In genomic region chr14:68312300-68312699, GRCh38 we compare ENCODE assay signal across 13 cellular contexts.
"Had no signal": no experiment of that assay in that cellular context is flagged by ENCODE, and none has a peak within 500 bp of the region (broad histone marks: within the 10 kb centered on the region; RNA-seq: fewer than 3 reads in every experiment).

No MANE protein-coding gene starts in this region.

- H3K9me3 ChIP-seq: ovary, SK-N-SH had no signal

- H3K27me3 ChIP-seq: dorsolateral prefrontal cortex, ovary had no signal

- ATAC-seq: left lobe of liver, WTC11 had no signal

- DNase-seq: activated CD4-positive, alpha-beta T cell treated with anti-CD3 and anti-CD28 coated beads, Interleukin-2, amount 10 ng/mL, durations not matched to agents 24 days and 14 days; activated CD8-positive, alpha-beta memory T cell treated with anti-CD3 and anti-CD28 coated beads for 24 hours; dorsolateral prefrontal cortex; foreskin melanocyte; head of caudate nucleus; ovary; retina; SK-N-SH had no signal

- H3K27ac Mint-ChIP-seq: activated CD4-positive, alpha-beta T cell treated with anti-CD3 and anti-CD28 coated beads, Interleukin-2, amount 10 ng/mL, durations not matched to agents 24 days and 14 days; activated naive CD4-positive, alpha-beta T cell treated with anti-CD3 and anti-CD28 coated beads, Interleukin-2, amount 50 U/mL, for 24 hours; type B pancreatic cell; WTC11 had no signal

- H3K4me3 Mint-ChIP-seq: activated naive CD4-positive, alpha-beta T cell treated with anti-CD3 and anti-CD28 coated beads, Interleukin-2, amount 50 U/mL, for 24 hours; neural crest cell; type B pancreatic cell; WTC11 had no signal

- H3K4me3 ChIP-seq: dorsolateral prefrontal cortex, ovary had no signal

- H3K36me3 Mint-ChIP-seq: WTC11 had no signal

- H3K36me3 ChIP-seq: ovary had no signal

- H3K9me3 Mint-ChIP-seq: activated naive CD4-positive, alpha-beta T cell treated with anti-CD3 and anti-CD28 coated beads, Interleukin-2, amount 50 U/mL, for 24 hours; neural crest cell had no signal

- H3K27me3 Mint-ChIP-seq: activated CD4-positive, alpha-beta T cell treated with anti-CD3 and anti-CD28 coated beads, Interleukin-2, amount 10 ng/mL, durations not matched to agents 24 days and 14 days; activated naive CD4-positive, alpha-beta T cell treated with anti-CD3 and anti-CD28 coated beads, Interleukin-2, amount 50 U/mL, for 24 hours; type B pancreatic cell had no signal
